Comparison of ENCODE assay signal across 12 cellular contexts in genomic region chr14:92607702-92608429, GRCh38.
DNase-seq lines count a peak whose midpoint lies in the region; ATAC-seq and TF ChIP-seq lines count a peak whose summit lies in the region.
"Had no signal": no experiment of that assay in that cellular context is flagged by ENCODE, and none has a peak within 500 bp of the region (broad histone marks: within the 10 kb centered on the region; RNA-seq: fewer than 3 reads in every experiment).

No MANE protein-coding gene starts in this region.

- no peaks in the 10 kb centered on the region for H3K9me2 ChIP-seq in SK-N-SH

- ATAC-seq in lower lobe of right lung (peak; percentile 33 to 40), GM18505 (IDR thresholded peaks at IDR 0.05; ENCODE audit: unreplicated experiment) (no peak)

- peaks cover 12% of the 10 kb centered on the region for H3K4me1 ChIP-seq in lower lobe of right lung
- peaks cover 0 to 10% of the 10 kb centered on the region in 2 experiments; a peak in 3 of 4 replicates for H3K4me1 ChIP-seq in SK-N-SH (ENCODE audit: control insufficient read depth in 1 of 2, insufficient read depth in 2 of 2, low read depth in 1 of 2, low read length in 1 of 2)

- H3F3A ChIP-seq in SK-N-SH (replicated peaks; ENCODE audit: insufficient read depth) = no peaks in the 10 kb centered on the region

- H3K9ac ChIP-seq in SK-N-SH = no peak overlapping the region

- H3K79me2 ChIP-seq in SK-N-SH (ENCODE audit: insufficient read depth) = no peaks in the 10 kb centered on the region

- H2AFZ ChIP-seq in SK-N-SH (ENCODE audit: low read depth) = no peak overlapping the region

- no peaks in the 10 kb centered on the region for H4K20me1 ChIP-seq in SK-N-SH (ENCODE audit: insufficient read depth)

- no peak for TF ChIP-seq EP300 in SK-N-SH (IDR thresholded peaks at IDR 0.05; ENCODE audit: borderline replicate concordance in 1 of 2, low read depth in 1 of 2, low read length in 1 of 2)

- H3K27ac ChIP-seq in lower lobe of right lung (no peak overlapping the region), SK-N-SH (ENCODE audit: low read depth in 2 of 2, low read length in 1 of 2) (peak overlapping the region in 1 of 2 experiments; percentile 46; a peak in 1 of 4 replicates)

- no peaks in the 10 kb centered on the region for H3K27me3 ChIP-seq in lower lobe of right lung (ENCODE audit: low read depth)
- no peaks in the 10 kb centered on the region for H3K27me3 ChIP-seq in SK-N-SH (ENCODE audit: insufficient read depth)

- DNase-seq in AG09319 (ENCODE audit: extremely low read depth, low read depth) (peak; percentile 88), LoVo (ENCODE audit: low spot score) (peak; percentile 58), dedifferentiated amniotic fluid mesenchymal stem cell (ENCODE audit: extremely low spot score) (peak; percentile 77), lower lobe of right lung (no peak), NCI-H82 treated with DMSO at 0.1 percent for 48 hours (lab: John Stamatoyannopoulos, UW; ENCODE audit: unreplicated experiment) (no peak), SK-N-SH (no peak)
- DNase-seq in activated CD4-positive, alpha-beta T cell treated with anti-CD3 and anti-CD28 coated beads, Interleukin-2, amount 50 U/mL, for 4 hours = no peak
- DNase-seq: activated naive CD4-positive, alpha-beta T cell treated with anti-CD3 and anti-CD28 coated beads, Interleukin-2, amount 10 ng/mL, durations not matched to agents 7 days and 5 days; C1 segment of cervical spinal cord; effector memory CD4-positive, alpha-beta T cell; NCI-H1436 treated with DMSO at 0.1 percent for 48 hours had no signal

- TF ChIP-seq POLR2A in GM18505 (IDR thresholded peaks at IDR 0.05; ENCODE audit: borderline replicate concordance, extremely low read depth, insufficient read depth, insufficient read length) = no peak

- CTCF ChIA-PET in SK-N-SH (lab: Yijun Ruan, JAX) = no interaction called here

- TF ChIP-seq RAD21 in SK-N-SH (IDR thresholded peaks at IDR 0.05; ENCODE audit: low read length) = no peak

- POLR2A ChIA-PET in SK-N-SH (lab: Yijun Ruan, JAX) = no interaction called here

- H3K9me3 ChIP-seq in lower lobe of right lung (no peaks in the 10 kb centered on the region), SK-N-SH (0 out of 2 replicates have a peak, but pooled peaks cover 4% of the 10 kb centered on the region)

- H3K36me3 ChIP-seq in lower lobe of right lung (no peaks in the 10 kb centered on the region), SK-N-SH (replicated peaks in 1 of 2; ENCODE audit: control insufficient read depth in 1 of 2, insufficient read depth in 2 of 2, low read length in 1 of 2) (peaks cover 0 to 23% of the 10 kb centered on the region in 2 experiments)

- TF ChIP-seq CTCF in AG09319 (IDR thresholded peaks at IDR 0.05; ENCODE audit: low read depth, low read length) (no peak), lower lobe of right lung (IDR thresholded peaks at IDR 0.05) (no peak), SK-N-SH (IDR thresholded peaks at IDR 0.05) (no peak)

- WGBS in SK-N-SH (ENCODE audit: low lambda C conversion rate) = 59% methylated on average over 5 of the region's 5 CpGs

- intact Hi-C loops in lower lobe of right lung (cut with DNase I) = no loop called here

- no peak overlapping the region for H3K4me2 ChIP-seq in SK-N-SH

- H3K4me3 ChIP-seq in lower lobe of right lung (no peak overlapping the region), SK-N-SH (ENCODE audit: low read depth in 2 of 2, low read length in 1 of 2) (no peak overlapping the region)

TF ChIP-seq in SK-N-SH, 30 proteins besides CTCF, POLR2A, EP300 and RAD21:
- TF ChIP-seq GABPA (IDR thresholded peaks at IDR 0.05; ENCODE audit: low read depth) = no peak
TF ChIP-seq in SK-N-SH: peak in this region for 0.

Comparison
In these comparisons a context has a peak if more than half of its experiments do, and no peak if none do; other contexts are left out.
1. DNase-seq: peak in AG09319 (single experiment), LoVo (single experiment) and dedifferentiated amniotic fluid mesenchymal stem cell (single experiment); none in lower lobe of right lung (single experiment), NCI-H82 treated with DMSO at 0.1 percent for 48 hours (single experiment), activated CD4-positive, alpha-beta T cell treated with anti-CD3 and anti-CD28 coated beads, Interleukin-2, amount 50 U/mL, for 4 hours (0 of 2) and SK-N-SH (single experiment).